Comparison of ENCODE assay signal across 8 cellular contexts in genomic region chr7:5423272-5423843, GRCh38. TPM values are rescaled to one million over a fixed set of nuclear protein-coding genes. Genes with fewer than 3 reads are reported as not detected.
DNase-seq lines count a peak whose midpoint lies in the region; ATAC-seq and TF ChIP-seq lines count a peak whose summit lies in the region.

TSS of gene TNRC18 (minus strand) at chr7:5423834. CDS start at chr7:5421246, 2,588 bp downstream.

- peaks cover 0 to 66% (median 11%) of the 10 kb centered on the region in 4 donors for H3K4me1 Mint-ChIP-seq in CD4-positive, CD25-positive, alpha-beta regulatory T cell
- H3K4me1 Mint-ChIP-seq in activated naive CD8-positive, alpha-beta T cell treated with anti-CD3 and anti-CD28 coated beads, Interleukin-2, amount 50 U/mL, for 24 hours = peaks cover 41% of the 10 kb centered on the region

- H3K27ac ChIP-seq in CD4-positive, CD25-positive, alpha-beta regulatory T cell (ENCODE audit: insufficient read depth, low read length, poor library complexity, severe bottlenecking) = no peak within 1 kb of the TSS
- peak within 1 kb of the TSS; percentile 99 to 100 for H3K27ac ChIP-seq in right atrium auricular region

- no peaks in the 10 kb centered on the region for H3K36me3 ChIP-seq in CD4-positive, CD25-positive, alpha-beta regulatory T cell (ENCODE audit: control insufficient read depth, insufficient read depth, low read length)
- H3K36me3 ChIP-seq in right atrium auricular region = no peaks in the 10 kb centered on the region

- H3K4me1 ChIP-seq in CD4-positive, CD25-positive, alpha-beta regulatory T cell (ENCODE audit: control insufficient read depth, insufficient read depth, low read length, poor library complexity, severe bottlenecking) = peaks cover 82% of the 10 kb centered on the region
- H3K4me1 ChIP-seq in right atrium auricular region = peaks cover 0 to 18% of the 10 kb centered on the region in 2 donors

- peaks cover 10% of the 10 kb centered on the region for H3K27me3 ChIP-seq in CD4-positive, CD25-positive, alpha-beta regulatory T cell (ENCODE audit: control insufficient read depth, insufficient read depth, low read length)
- H3K27me3 ChIP-seq in right atrium auricular region = no peaks in the 10 kb centered on the region

- no peak for ATAC-seq in CD4-positive, CD25-positive, alpha-beta regulatory T cell (ENCODE audit: low read depth in 2 of 2)
- no peak for ATAC-seq in activated naive CD8-positive, alpha-beta T cell treated with anti-CD3 and anti-CD28 coated beads, Interleukin-2, amount 50 U/mL, for 24 hours
- no peak for ATAC-seq in GM18520 (IDR thresholded peaks at IDR 0.05; ENCODE audit: unreplicated experiment)

- H3K4me3 Mint-ChIP-seq in CD4-positive, CD25-positive, alpha-beta regulatory T cell = peak within 1 kb of the TSS; percentile 86 to 90 (median 88)
- H3K4me3 Mint-ChIP-seq in activated naive CD8-positive, alpha-beta T cell treated with anti-CD3 and anti-CD28 coated beads, Interleukin-2, amount 50 U/mL, for 24 hours = peak within 1 kb of the TSS; percentile 74

- no peaks in the 10 kb centered on the region for H3K36me3 Mint-ChIP-seq in CD4-positive, CD25-positive, alpha-beta regulatory T cell
- H3K36me3 Mint-ChIP-seq in activated naive CD8-positive, alpha-beta T cell treated with anti-CD3 and anti-CD28 coated beads, Interleukin-2, amount 50 U/mL, for 24 hours (ENCODE audit: low read depth) = no peaks in the 10 kb centered on the region

- peak within 1 kb of the TSS; percentile 57 for H3K4me3 ChIP-seq in CD4-positive, CD25-positive, alpha-beta regulatory T cell (ENCODE audit: low read depth, low read length)
- H3K4me3 ChIP-seq in right atrium auricular region (peak within 1 kb of the TSS; percentile 91 to 97), retinal pigment epithelial cell (ENCODE audit: low read length) (peak within 1 kb of the TSS; percentile 97)

- H3K27me3 Mint-ChIP-seq in CD4-positive, CD25-positive, alpha-beta regulatory T cell = peaks cover 76% of the 10 kb centered on the region
- H3K27me3 Mint-ChIP-seq in activated naive CD8-positive, alpha-beta T cell treated with anti-CD3 and anti-CD28 coated beads, Interleukin-2, amount 50 U/mL, for 24 hours = peaks cover 71% of the 10 kb centered on the region

- no peak for DNase-seq in CD4-positive, CD25-positive, alpha-beta regulatory T cell
- DNase-seq in LHCN-M2 (ENCODE audit: low read depth) (no peak), right atrium auricular region (ENCODE audit: low spot score) (no peak), retinal pigment epithelial cell (ENCODE audit: low read depth) (no peak), medulla oblongata (ENCODE audit: extremely low spot score) (no peak), kidney glomerular epithelial cell (lab: John Stamatoyannopoulos, UW) (no peak)
- no peak for DNase-seq in activated naive CD8-positive, alpha-beta T cell treated with anti-CD3 and anti-CD28 coated beads, Interleukin-2, amount 50 U/mL, for 24 hours

- peak within 1 kb of the TSS in 2 of 3 donors; percentile 39 to 82 for H3K27ac Mint-ChIP-seq in CD4-positive, CD25-positive, alpha-beta regulatory T cell
- H3K27ac Mint-ChIP-seq in activated naive CD8-positive, alpha-beta T cell treated with anti-CD3 and anti-CD28 coated beads, Interleukin-2, amount 50 U/mL, for 24 hours = no peak within 1 kb of the TSS

- TF ChIP-seq CTCF in right atrium auricular region (IDR thresholded peaks at IDR 0.05) (no peak), retinal pigment epithelial cell (conservative IDR thresholded peaks at IDR 0.05; ENCODE audit: low read depth, low read length) (no peak)

- no peaks in the 10 kb centered on the region for H3K9me3 ChIP-seq in CD4-positive, CD25-positive, alpha-beta regulatory T cell (ENCODE audit: control insufficient read depth in 2 of 2, low read length in 2 of 2)
- H3K9me3 ChIP-seq in right atrium auricular region = no peaks in the 10 kb centered on the region

- H3K9me3 Mint-ChIP-seq in CD4-positive, CD25-positive, alpha-beta regulatory T cell = peaks cover 0 to 5% (median 0%) of the 10 kb centered on the region in 7 donors
- no peaks in the 10 kb centered on the region for H3K9me3 Mint-ChIP-seq in activated naive CD8-positive, alpha-beta T cell treated with anti-CD3 and anti-CD28 coated beads, Interleukin-2, amount 50 U/mL, for 24 hours

RNA-seq across cellular contexts. Expression of gene TNRC18, which starts in this region (rescaled TPM):
- 80.1 TPM for total RNA-seq in CD4-positive, CD25-positive, alpha-beta regulatory T cell
- polyA plus RNA-seq in CD4-positive, CD25-positive, alpha-beta regulatory T cell = under 1 TPM; 0.17 to 0.78 (median 0.59) TPM
- 37.7 and 44.0 TPM in 2 replicates for total RNA-seq in LHCN-M2 (2014; rRNA removed)
- 43.1 TPM for polyA plus RNA-seq in LHCN-M2 (2012)
- 10 to 100 TPM; 32.0 to 53.6 TPM for total RNA-seq in right atrium auricular region
